19 cellular contexts compared by ENCODE assay signal in genomic region chr1:228979325-228979699, GRCh38.
DNase-seq lines count a peak whose midpoint lies in the region; ATAC-seq and TF ChIP-seq lines count a peak whose summit lies in the region.
"Had no signal": no experiment of that assay in that cellular context is flagged by ENCODE, and none has a peak within 500 bp of the region (broad histone marks: within the 10 kb centered on the region; RNA-seq: fewer than 3 reads in every experiment).

No MANE protein-coding gene starts in this region.

- no peak overlapping the region for H4K5ac ChIP-seq in mesendoderm (ENCODE audit: low read length)

- no peak overlapping the region for H2BK5ac ChIP-seq in mesendoderm (ENCODE audit: low read length)

- WGBS in heart right ventricle, 2 donors, result 79 to 84% methylated on average over 7 of the region's 7 CpGs
- no CpG with 5 or more reads among the region's 7 CpGs for WGBS in mesendoderm (ENCODE audit: extremely low coverage, insufficient coverage, low lambda C conversion rate)

- H2BK15ac ChIP-seq in mesendoderm (replicated peaks; ENCODE audit: low read depth), result no peak overlapping the region

- H3K27me3 ChIP-seq in heart right ventricle, result no peaks in the 10 kb centered on the region
- H3K27me3 ChIP-seq in neutrophil, result no peaks in the 10 kb centered on the region
- H3K27me3 ChIP-seq in mesendoderm (ENCODE audit: insufficient read depth, low read length, poor library complexity), result no peaks in the 10 kb centered on the region
- H3K27me3 ChIP-seq: MG63 had no signal

- no peak overlapping the region for H3K9ac ChIP-seq in mesendoderm (ENCODE audit: low read length)
- H3K9ac ChIP-seq: SK-N-SH had no signal

- no peak overlapping the region for H3K4me3 ChIP-seq in heart right ventricle
- no peak overlapping the region for H3K4me3 ChIP-seq in neutrophil (ENCODE audit: low read depth in 1 of 2, low read length in 1 of 2)
- H3K4me3 ChIP-seq in mesendoderm (ENCODE audit: low read length), result no peak overlapping the region
- H3K4me3 ChIP-seq: A549, MG63, PC-9 had no signal

- no peak for TF ChIP-seq CTCF in heart right ventricle (IDR thresholded peaks at IDR 0.05)
- no peak for TF ChIP-seq CTCF in neutrophil (IDR thresholded peaks at IDR 0.05)

- H3K56ac ChIP-seq in mesendoderm (ENCODE audit: low read length), result no peak overlapping the region

- no peak overlapping the region for H3K18ac ChIP-seq in mesendoderm (ENCODE audit: low read length)

- DNase-seq in heart right ventricle (no peak), left ventricle myocardium superior (no peak), SKM-1 (lab: John Stamatoyannopoulos, UW; ENCODE audit: unreplicated experiment) (peak; percentile 76), mesendoderm (no peak)
- no peak for DNase-seq in activated CD4-positive, CD25-positive, alpha-beta regulatory T cell (lab: John Stamatoyannopoulos, UW)
- DNase-seq: GF-D8, GOT3, Kasumi-1, MG63, NCI-H1048, NCI-H1417 treated with DMSO at 0.1 percent for 48 hours, NCI-H187, NCI-H526 treated with DMSO at 0.1 percent for 48 hours, PC-9, SHP77 treated with DMSO at 0.1 percent for 48 hours, SK-N-SH had no signal

- no peak overlapping the region for H4K8ac ChIP-seq in mesendoderm (ENCODE audit: low read depth, low read length)

- no peaks in the 10 kb centered on the region for H3K9me3 ChIP-seq in heart right ventricle
- H3K9me3 ChIP-seq in neutrophil, result no peaks in the 10 kb centered on the region
- H3K9me3 ChIP-seq: A549, MG63, SK-N-SH had no signal

- no peak overlapping the region for H3K4me2 ChIP-seq in mesendoderm (ENCODE audit: low read length)
- H3K4me2 ChIP-seq: A549, PC-9, SK-N-SH had no signal

- H2AK5ac ChIP-seq in mesendoderm (ENCODE audit: low read length), result no peak overlapping the region

- H3K79me1 ChIP-seq in mesendoderm (ENCODE audit: low read length), result no peaks in the 10 kb centered on the region

- no peak overlapping the region for H2BK120ac ChIP-seq in mesendoderm (ENCODE audit: low read depth, low read length)

- intact Hi-C loops in heart right ventricle (cut with DNase I) (no loop called here), left ventricle myocardium superior (cut with micrococcal nuclease) (no loop called here)

- no peaks in the 10 kb centered on the region for H3K79me2 ChIP-seq in mesendoderm (ENCODE audit: control insufficient read depth, insufficient read depth, low read length)

- no peak overlapping the region for H3K23ac ChIP-seq in mesendoderm (ENCODE audit: low read length)

- H3K4me1 ChIP-seq in heart right ventricle (peaks cover 0 to 32% (median 13%) of the 10 kb centered on the region in 9 donors), neutrophil (ENCODE audit: control insufficient read depth in 1 of 2, insufficient read depth in 1 of 2, low read depth in 1 of 2, low read length in 1 of 2) (peaks cover 60 to 61% of the 10 kb centered on the region in 2 experiments), mesendoderm (ENCODE audit: control insufficient read depth, low read depth, low read length) (peaks cover 6% of the 10 kb centered on the region)
- H3K4me1 ChIP-seq: A549 had no signal

- no peak overlapping the region for H3K4ac ChIP-seq in mesendoderm (ENCODE audit: low read depth, low read length)

- no peaks in the 10 kb centered on the region for H3K36me3 ChIP-seq in heart right ventricle
- H3K36me3 ChIP-seq in neutrophil, result no peaks in the 10 kb centered on the region
- H3K36me3 ChIP-seq in mesendoderm (ENCODE audit: control insufficient read depth, insufficient read depth, low read length), result no peaks in the 10 kb centered on the region
- H3K36me3 ChIP-seq: MG63 had no signal

- H3K27ac ChIP-seq in heart right ventricle (no peak overlapping the region), neutrophil (peak overlapping the region; percentile 31), mesendoderm (ENCODE audit: low read depth, low read length) (no peak overlapping the region)
- H3K27ac ChIP-seq: A549, PC-9 had no signal

- ATAC-seq in heart right ventricle (peak in 5 of 8 donors; percentile 4 to 48 (median 31)), left ventricle myocardium superior (no peak), HG02763 (IDR thresholded peaks at IDR 0.05; ENCODE audit: unreplicated experiment) (no peak)
- ATAC-seq: A549 had no signal

Comparison
In these comparisons a context has a peak if more than half of its experiments do, and no peak if none do; other contexts are left out.
1. ATAC-seq: peak in heart right ventricle (5 of 8); none in left ventricle myocardium superior (single experiment) and HG02763 (single experiment).